In genomic region chr6:31271641-31272357, GRCh38 we compare ENCODE assay signal across 8 cellular contexts. TPM values are rescaled to one million over a fixed set of nuclear protein-coding genes. Genes with fewer than 3 reads are reported as not detected.
DNase-seq lines count a peak whose midpoint lies in the region; ATAC-seq and TF ChIP-seq lines count a peak whose summit lies in the region.

Gene HLA-C (minus strand): TSS chr6:31272092. CDS start chr6:31272071, 21 bp downstream.

- H3K27me3 ChIP-seq in Karpas-422 (ENCODE audit: low read length): no peaks in the 10 kb centered on the region

- H3K36me3 ChIP-seq in Karpas-422 (ENCODE audit: insufficient read depth, low read length): peaks cover 19% of the 10 kb centered on the region; the same call in 1 of the 2 replicates

- peaks cover 41% of the 10 kb centered on the region for H3K4me1 ChIP-seq in Karpas-422 (ENCODE audit: low read length)

- peaks cover 5 to 6% of the 10 kb centered on the region in 2 donors for H3K27me3 Mint-ChIP-seq in natural killer cell treated with Interleukin-12 subunit alpha and Interleukin-12 subunit beta and Interleukin-15 and Interleukin-18, amount 100 ng/mL, for 72 hours

- peak within 1 kb of the TSS; percentile 91 for H3K9ac ChIP-seq in Karpas-422 (ENCODE audit: low read length)

- no peaks in the 10 kb centered on the region for H3K9me3 Mint-ChIP-seq in natural killer cell treated with Interleukin-12 subunit alpha and Interleukin-12 subunit beta and Interleukin-15 and Interleukin-18, amount 100 ng/mL, for 72 hours

- peak within 1 kb of the TSS; percentile 99 for H3K4me3 Mint-ChIP-seq in natural killer cell treated with Interleukin-12 subunit alpha and Interleukin-12 subunit beta and Interleukin-15 and Interleukin-18, amount 100 ng/mL, for 72 hours

- peak within 1 kb of the TSS; percentile 86 for H3K4me3 ChIP-seq in Karpas-422 (ENCODE audit: low read length)
- peak within 1 kb of the TSS; percentile 72 for H3K4me3 ChIP-seq in fibroblast of pulmonary artery (replicated peaks; ENCODE audit: low read depth, low read length)

- peak within 1 kb of the TSS; percentile 100 for H3K27ac Mint-ChIP-seq in natural killer cell treated with Interleukin-12 subunit alpha and Interleukin-12 subunit beta and Interleukin-15 and Interleukin-18, amount 100 ng/mL, for 72 hours

- ATAC-seq in GM21786 (IDR thresholded peaks at IDR 0.05; ENCODE audit: unreplicated experiment): peak; percentile 81
- peak; percentile 87 to 92 for ATAC-seq in natural killer cell treated with Interleukin-12 subunit alpha and Interleukin-12 subunit beta and Interleukin-15 and Interleukin-18, amount 100 ng/mL, for 72 hours

- peak within 1 kb of the TSS; percentile 55; the same call in 1 of the 2 replicates for H3K27ac ChIP-seq in Karpas-422 (ENCODE audit: low read length)

- no peaks in the 10 kb centered on the region for H3K9me2 ChIP-seq in Karpas-422 (replicated peaks; ENCODE audit: insufficient read depth, low read length)

- peak within 1 kb of the TSS; percentile 83 for H2AFZ ChIP-seq in Karpas-422 (ENCODE audit: low read length)

- H4K20me1 ChIP-seq in Karpas-422 (ENCODE audit: insufficient read depth, low read depth, low read length): peaks cover 24% of the 10 kb centered on the region

- peak; percentile 11 for TF ChIP-seq CTCF in fibroblast of pulmonary artery (IDR thresholded peaks at IDR 0.05; ENCODE audit: low read length, missing control alignments)

- no peaks in the 10 kb centered on the region for H3K79me2 ChIP-seq in Karpas-422 (ENCODE audit: low read length)

- H3K4me2 ChIP-seq in Karpas-422 (ENCODE audit: low read depth, low read length, poor library complexity, severe bottlenecking): peak within 1 kb of the TSS; percentile 78

- DNase-seq in DMS79 treated with DMSO at 0.1 percent for 48 hours (lab: John Stamatoyannopoulos, UW) (peak; percentile 71), Karpas-422 (peak; percentile 99), RPMI8226 (peak; percentile 97), fibroblast of pulmonary artery (ENCODE audit: low read depth) (peak; percentile 95)
- DNase-seq in activated T-helper 9 cell treated with anti-CD3 and anti-CD28 coated beads, Interleukin-2, amount 50 U/mL, for 16 hours (ENCODE audit: low read depth): peak; percentile 80
- DNase-seq in natural killer cell treated with Interleukin-12 subunit alpha and Interleukin-12 subunit beta and Interleukin-15 and Interleukin-18, amount 100 ng/mL, for 72 hours (ENCODE audit: low spot score): peak; percentile 92
- DNase-seq in stimulated activated naive CD4-positive, alpha-beta T cell treated with Interleukin-2 at 50 U/mL for 16 hours (lab: John Stamatoyannopoulos, UW): peak; percentile 88

- peaks cover 28% of the 10 kb centered on the region for H3K36me3 Mint-ChIP-seq in natural killer cell treated with Interleukin-12 subunit alpha and Interleukin-12 subunit beta and Interleukin-15 and Interleukin-18, amount 100 ng/mL, for 72 hours

- H3K9me3 ChIP-seq in Karpas-422 (ENCODE audit: low read length): no peaks in the 10 kb centered on the region

- H3K4me1 Mint-ChIP-seq in natural killer cell treated with Interleukin-12 subunit alpha and Interleukin-12 subunit beta and Interleukin-15 and Interleukin-18, amount 100 ng/mL, for 72 hours (ENCODE audit: low read depth in 2 of 2): peaks cover 54 to 69% of the 10 kb centered on the region in 2 donors

RNA-seq across cellular contexts. Expression of gene HLA-C, which starts in this region (rescaled TPM):
- total RNA-seq in Karpas-422 (2014; rRNA removed; shearing (Covaris generic); ENCODE audit: low replicate concordance): 317 and 613 TPM in 2 replicates
- total RNA-seq in natural killer cell treated with Interleukin-12 subunit alpha and Interleukin-12 subunit beta and Interleukin-15 and Interleukin-18, amount 100 ng/mL, for 72 hours: 1,000 to 10,000 TPM; 1,205 to 1,894 TPM

Comparison
In these comparisons a context has a peak if more than half of its experiments do, and no peak if none do; other contexts are left out.
1. Peak in every context shown above with its lines: DNase-seq, ATAC-seq, H3K4me3 ChIP-seq and H3K27ac ChIP-seq.